In genomic region chr12:91404362-91404899, GRCh38 we compare ENCODE assay signal across 16 cellular contexts.
"Had no signal": no experiment of that assay in that cellular context is flagged by ENCODE, and none has a peak within 500 bp of the region (broad histone marks: within the 10 kb centered on the region; RNA-seq: fewer than 3 reads in every experiment).

No MANE protein-coding gene starts in this region.

- H3K36me3 ChIP-seq: breast epithelium, suprapubic skin had no signal

- ATAC-seq: activated CD4-positive, CD25-positive, alpha-beta regulatory T cell treated with anti-CD3 and anti-CD28 coated beads, Interleukin-2, amount 50 U/mL, for 24 hours; left lobe of liver; right cardiac atrium had no signal

- H3K27me3 ChIP-seq: breast epithelium, suprapubic skin had no signal

- H3K4me3 ChIP-seq: breast epithelium, suprapubic skin had no signal

- H3K36me3 Mint-ChIP-seq: activated naive CD8-positive, alpha-beta T cell treated with anti-CD3 and anti-CD28 coated beads, Interleukin-2, amount 10 ng/mL, durations not matched to agents 7 days and 5 days; naive B cell had no signal

- H3K9me3 Mint-ChIP-seq: activated naive CD8-positive, alpha-beta T cell treated with anti-CD3 and anti-CD28 coated beads, Interleukin-2, amount 10 ng/mL, durations not matched to agents 7 days and 5 days; activated T-helper 1 cell treated with anti-CD3 and anti-CD28 coated beads, Interleukin-12 subunit alpha, Interleukin-12 subunit beta, Interleukin-2, Interleukin-4 antibody, amounts not matched to agents 30 ng/mL and 10 ng/mL and 1 ng/mL, durations not matched to agents 14 hours and 24 hours and 36 hours; dendritic cell treated with granulocyte-macrophage colony-stimulating factor and Interleukin-4, amounts not matched to agents 40 ng/mL and 50 ng/mL, for 4 days; naive B cell; stimulated activated naive CD8-positive, alpha-beta T cell treated with anti-CD3 and anti-CD28 coated beads, Interleukin-15, Interleukin-2, amounts not matched to agents 100 ng/mL and 50 ng/mL, for 24 hours had no signal

- H3K9me3 ChIP-seq: suprapubic skin had no signal

- H3K27ac Mint-ChIP-seq: activated naive CD8-positive, alpha-beta T cell treated with anti-CD3 and anti-CD28 coated beads, Interleukin-2, amount 10 ng/mL, durations not matched to agents 7 days and 5 days; activated T-helper 1 cell treated with anti-CD3 and anti-CD28 coated beads, Interleukin-12 subunit alpha, Interleukin-12 subunit beta, Interleukin-2, Interleukin-4 antibody, amounts not matched to agents 30 ng/mL and 10 ng/mL and 1 ng/mL, durations not matched to agents 14 hours and 24 hours and 36 hours; dendritic cell treated with granulocyte-macrophage colony-stimulating factor and Interleukin-4, amounts not matched to agents 40 ng/mL and 50 ng/mL, for 4 days; stimulated activated naive CD8-positive, alpha-beta T cell treated with anti-CD3 and anti-CD28 coated beads, Interleukin-15, Interleukin-2, amounts not matched to agents 100 ng/mL and 50 ng/mL, for 24 hours had no signal

- H3K4me1 ChIP-seq: breast epithelium had no signal

- H3K4me3 Mint-ChIP-seq: activated naive CD8-positive, alpha-beta T cell treated with anti-CD3 and anti-CD28 coated beads, Interleukin-2, amount 10 ng/mL, durations not matched to agents 7 days and 5 days; activated T-helper 1 cell treated with anti-CD3 and anti-CD28 coated beads, Interleukin-12 subunit alpha, Interleukin-12 subunit beta, Interleukin-2, Interleukin-4 antibody, amounts not matched to agents 30 ng/mL and 10 ng/mL and 1 ng/mL, durations not matched to agents 14 hours and 24 hours and 36 hours; dendritic cell treated with granulocyte-macrophage colony-stimulating factor and Interleukin-4, amounts not matched to agents 40 ng/mL and 50 ng/mL, for 4 days; naive B cell; stimulated activated naive CD8-positive, alpha-beta T cell treated with anti-CD3 and anti-CD28 coated beads, Interleukin-15, Interleukin-2, amounts not matched to agents 100 ng/mL and 50 ng/mL, for 24 hours had no signal

- H3K4me1 Mint-ChIP-seq: activated naive CD8-positive, alpha-beta T cell treated with anti-CD3 and anti-CD28 coated beads, Interleukin-2, amount 10 ng/mL, durations not matched to agents 7 days and 5 days; naive B cell had no signal

- H3K27ac ChIP-seq: breast epithelium, epithelial cell of prostate, suprapubic skin had no signal

- H3K27me3 Mint-ChIP-seq: activated naive CD8-positive, alpha-beta T cell treated with anti-CD3 and anti-CD28 coated beads, Interleukin-2, amount 10 ng/mL, durations not matched to agents 7 days and 5 days; dendritic cell treated with granulocyte-macrophage colony-stimulating factor and Interleukin-4, amounts not matched to agents 40 ng/mL and 50 ng/mL, for 4 days; stimulated activated naive CD8-positive, alpha-beta T cell treated with anti-CD3 and anti-CD28 coated beads, Interleukin-15, Interleukin-2, amounts not matched to agents 100 ng/mL and 50 ng/mL, for 24 hours had no signal

- DNase-seq: activated naive CD8-positive, alpha-beta T cell treated with anti-CD3 and anti-CD28 coated beads, Interleukin-2, amount 10 ng/mL, durations not matched to agents 7 days and 5 days; effector memory CD4-positive, alpha-beta T cell; foreskin melanocyte; head of caudate nucleus; naive B cell; right cardiac atrium; small intestine; trophoblast cell had no signal
